ENCODE assay signal across 1 cellular context in the genomic region with DNA sequence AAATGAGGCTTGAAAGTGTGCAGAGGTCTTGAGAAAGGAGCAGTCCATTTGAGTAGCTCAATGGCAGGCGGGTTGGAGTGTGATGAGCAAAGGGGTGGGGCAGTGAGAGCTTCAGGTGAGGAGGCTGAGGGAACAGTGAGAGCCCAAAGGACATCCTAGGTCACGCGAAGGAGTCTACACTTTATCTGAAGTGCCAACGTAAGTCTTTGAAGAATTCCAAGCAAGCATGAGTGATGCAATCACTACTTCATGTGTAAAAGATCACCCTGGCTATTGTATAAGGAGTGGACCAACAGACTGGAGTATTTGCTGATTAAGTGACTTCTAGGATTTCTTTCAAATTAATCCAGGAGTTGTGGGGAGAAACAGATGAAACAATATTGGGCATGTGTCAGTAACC.
A peak's percentile ranks its signal among the peaks of the same experiment; 100 is the strongest.
TF ChIP-seq lines count a peak whose summit lies in the region.

No MANE protein-coding gene starts in this region.

TF ChIP-seq in A549, 52 proteins besides CTCF, POLR2A, EP300 and RAD21 (continued from another document):
- TF ChIP-seq SMC3 (IDR thresholded peaks at IDR 0.05) (0 out of 3 replicates have a peak, but pooled peaks have one; percentile 6), GATA3 (IDR thresholded peaks at IDR 0.05; ENCODE audit: borderline replicate concordance) (no peak), FOSL2 (IDR thresholded peaks at IDR 0.05) (no peak), FOSL2 (CRISPR knock-in tag; IDR thresholded peaks at IDR 0.05) (peak; percentile 24), CEBPB (IDR thresholded peaks at IDR 0.05) (peak; percentile 69 to 73; a peak in 3 of 4 replicates), HOXA7 (CRISPR knock-in tag; IDR thresholded peaks at IDR 0.05) (no peak), MAFK (IDR thresholded peaks at IDR 0.05; ENCODE audit: partially characterized antibody) (peak; percentile 84), RARB (CRISPR knock-in tag; IDR thresholded peaks at IDR 0.05) (no peak), POLR2AphosphoS2 (conservative IDR thresholded peaks at IDR 0.05; ENCODE audit: low read length) (no peak), RCOR1 (IDR thresholded peaks at IDR 0.05; ENCODE audit: low read depth, low read length) (no peak), FOSB (CRISPR knock-in tag; IDR thresholded peaks at IDR 0.05) (no peak)
- TF ChIP-seq, protein P1, sequence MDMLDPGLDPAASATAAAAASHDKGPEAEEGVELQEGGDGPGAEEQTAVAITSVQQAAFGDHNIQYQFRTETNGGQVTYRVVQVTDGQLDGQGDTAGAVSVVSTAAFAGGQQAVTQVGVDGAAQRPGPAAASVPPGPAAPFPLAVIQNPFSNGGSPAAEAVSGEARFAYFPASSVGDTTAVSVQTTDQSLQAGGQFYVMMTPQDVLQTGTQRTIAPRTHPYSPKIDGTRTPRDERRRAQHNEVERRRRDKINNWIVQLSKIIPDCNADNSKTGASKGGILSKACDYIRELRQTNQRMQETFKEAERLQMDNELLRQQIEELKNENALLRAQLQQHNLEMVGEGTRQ (IDR thresholded peaks at IDR 0.05), result no peak
